1 cellular context compared by ENCODE assay signal in genomic region chr2:234710587-234710986, GRCh38.
TF ChIP-seq lines count a peak whose summit lies in the region.

No MANE protein-coding gene starts in this region.

TF ChIP-seq in GM23338, 12 proteins besides CTCF, POLR2A, EP300 and RAD21 (continued from another document):
- TF ChIP-seq ZNF462 (CRISPR knock-in tag; IDR thresholded peaks at IDR 0.05) (peak; percentile 97), JUNB (IDR thresholded peaks at IDR 0.05; ENCODE audit: unreplicated experiment) (no peak), ZNF114 (CRISPR knock-in tag; IDR thresholded peaks at IDR 0.05) (no peak), STAT1 (IDR thresholded peaks at IDR 0.05; ENCODE audit: unreplicated experiment) (no peak), POLR2AphosphoS5 (IDR thresholded peaks at IDR 0.05; ENCODE audit: low read depth) (no peak), EZH2 (IDR thresholded peaks at IDR 0.05; ENCODE audit: low read depth, unreplicated experiment) (no peak), CREB1 (CRISPR knock-in tag; IDR thresholded peaks at IDR 0.05; ENCODE audit: low read depth) (no peak), ZNF331 (CRISPR knock-in tag; IDR thresholded peaks at IDR 0.05; ENCODE audit: low read depth) (no peak), EZH2phosphoT487 (IDR thresholded peaks at IDR 0.05; ENCODE audit: unreplicated experiment) (no peak)
- TF ChIP-seq, protein P1, sequence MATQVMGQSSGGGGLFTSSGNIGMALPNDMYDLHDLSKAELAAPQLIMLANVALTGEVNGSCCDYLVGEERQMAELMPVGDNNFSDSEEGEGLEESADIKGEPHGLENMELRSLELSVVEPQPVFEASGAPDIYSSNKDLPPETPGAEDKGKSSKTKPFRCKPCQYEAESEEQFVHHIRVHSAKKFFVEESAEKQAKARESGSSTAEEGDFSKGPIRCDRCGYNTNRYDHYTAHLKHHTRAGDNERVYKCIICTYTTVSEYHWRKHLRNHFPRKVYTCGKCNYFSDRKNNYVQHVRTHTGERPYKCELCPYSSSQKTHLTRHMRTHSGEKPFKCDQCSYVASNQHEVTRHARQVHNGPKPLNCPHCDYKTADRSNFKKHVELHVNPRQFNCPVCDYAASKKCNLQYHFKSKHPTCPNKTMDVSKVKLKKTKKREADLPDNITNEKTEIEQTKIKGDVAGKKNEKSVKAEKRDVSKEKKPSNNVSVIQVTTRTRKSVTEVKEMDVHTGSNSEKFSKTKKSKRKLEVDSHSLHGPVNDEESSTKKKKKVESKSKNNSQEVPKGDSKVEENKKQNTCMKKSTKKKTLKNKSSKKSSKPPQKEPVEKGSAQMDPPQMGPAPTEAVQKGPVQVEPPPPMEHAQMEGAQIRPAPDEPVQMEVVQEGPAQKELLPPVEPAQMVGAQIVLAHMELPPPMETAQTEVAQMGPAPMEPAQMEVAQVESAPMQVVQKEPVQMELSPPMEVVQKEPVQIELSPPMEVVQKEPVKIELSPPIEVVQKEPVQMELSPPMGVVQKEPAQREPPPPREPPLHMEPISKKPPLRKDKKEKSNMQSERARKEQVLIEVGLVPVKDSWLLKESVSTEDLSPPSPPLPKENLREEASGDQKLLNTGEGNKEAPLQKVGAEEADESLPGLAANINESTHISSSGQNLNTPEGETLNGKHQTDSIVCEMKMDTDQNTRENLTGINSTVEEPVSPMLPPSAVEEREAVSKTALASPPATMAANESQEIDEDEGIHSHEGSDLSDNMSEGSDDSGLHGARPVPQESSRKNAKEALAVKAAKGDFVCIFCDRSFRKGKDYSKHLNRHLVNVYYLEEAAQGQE (IDR thresholded peaks at IDR 0.05; ENCODE audit: unreplicated experiment): no peak
